8 cellular contexts compared by ENCODE assay signal in genomic region chr9:122402403-122403268, GRCh38. TPM values are rescaled to one million over a fixed set of nuclear protein-coding genes. Genes with fewer than 3 reads are reported as not detected.
DNase-seq lines count a peak whose midpoint lies in the region; ATAC-seq, FAIRE-seq and TF ChIP-seq lines count a peak whose summit lies in the region.

No MANE protein-coding gene starts in this region.

- TF ChIP-seq RAD21 in K562 (CRISPR knock-in tag; conservative IDR thresholded peaks at IDR 0.05 in 1 of 2, IDR thresholded peaks at IDR 0.05 in 1 of 2): no peak

- no peaks in the 10 kb centered on the region for H3K4me1 Mint-ChIP-seq in type B pancreatic cell (ENCODE audit: unreplicated experiment)

- no peaks in the 10 kb centered on the region for H3K36me3 ChIP-seq in K562 (ENCODE audit: control insufficient read depth, insufficient read depth, low read length)

- no peak overlapping the region for H3K4me3 Mint-ChIP-seq in type B pancreatic cell

- 19% methylated on average over 6 of the region's 6 CpGs for WGBS in K562 (ENCODE audit: insufficient coverage, low coverage, missing lambda C conversion rate)

- H3K9ac ChIP-seq in K562 (ENCODE audit: insufficient read depth in 1 of 2, low read depth in 2 of 2, low read length in 2 of 2): no peak overlapping the region; a peak in 1 of 4 replicates

- POLR2A ChIA-PET in K562 (lab: Yijun Ruan, JAX): interaction anchor here (0.7 kb wide), 1 partner anchor 9 kb away, joined by 3 read pairs; no protein-coding TSS in a partner anchor

- H3K9me3 Mint-ChIP-seq in type B pancreatic cell: no peaks in the 10 kb centered on the region

- H3K4me3 ChIP-seq in NB4 (ENCODE audit: low read depth, low read length) (no peak overlapping the region), K562 (no peak overlapping the region), retinal pigment epithelial cell (ENCODE audit: low read length) (no peak overlapping the region)

- H3K4me1 ChIP-seq in K562 (replicated peaks in 1 of 2; ENCODE audit: control insufficient read depth in 2 of 2, insufficient read depth in 2 of 2, low read length in 2 of 2): peaks cover 3 to 17% of the 10 kb centered on the region in 2 experiments; a peak in 4 of 5 replicates

- H3K9me3 ChIP-seq in K562 (replicated peaks; ENCODE audit: control insufficient read depth, insufficient read depth, low read depth, low read length): no peaks in the 10 kb centered on the region; the same call in 1 of the 2 replicates

- no peak overlapping the region for H3K27ac Mint-ChIP-seq in type B pancreatic cell

- intact Hi-C loops in K562 (cut with micrococcal nuclease): no loop called here

- BruUV-seq in K562 (replicated peaks; lab: Mats Ljungman, UMichigan): no TSS peak

- H3K4me2 ChIP-seq in K562 (ENCODE audit: insufficient read depth, low read length): peak overlapping the region; percentile 36

- no peak for FAIRE-seq in K562 (lab: Jason Lieb, UNC)

- H3K27ac ChIP-seq in K562 (ENCODE audit: extremely low read depth, low read depth, low read length): peak overlapping the region; percentile 53; the same call in 2 of the 3 replicates

- H3K9me1 ChIP-seq in K562 (ENCODE audit: control insufficient read depth, insufficient read depth, low read length): no peaks in the 10 kb centered on the region

- no peak for TF ChIP-seq POLR2A in NB4 (IDR thresholded peaks at IDR 0.05; ENCODE audit: extremely low read depth, insufficient read length)
- TF ChIP-seq POLR2A in K562 (conservative IDR thresholded peaks at IDR 0.05): no peak

- peak; percentile 38 for DNase-seq in GDM1 (lab: John Stamatoyannopoulos, UW)
- DNase-seq in NB4 (ENCODE audit: low read depth): peak; percentile 63
- peak; percentile 50 to 81 (median 54) for DNase-seq in K562 (ENCODE audit: extremely low read depth in 1 of 4, low spot score in 3 of 4)
- peak; percentile 85 for DNase-seq in retinal pigment epithelial cell (ENCODE audit: low read depth)
- DNase-seq in type B pancreatic cell (ENCODE audit: extremely low spot score, unreplicated experiment): no peak
- no peak for DNase-seq in DMS 273 (lab: John Stamatoyannopoulos, UW; ENCODE audit: unreplicated experiment)
- DNase-seq in RPMI8226: no peak
- no peak for DNase-seq in NCI-H526 (lab: John Stamatoyannopoulos, UW)

- no peaks in the 10 kb centered on the region for H4K20me1 ChIP-seq in K562 (replicated peaks; ENCODE audit: control insufficient read depth, insufficient read depth, low read length)

- H3K27me3 Mint-ChIP-seq in type B pancreatic cell: peaks cover 49% of the 10 kb centered on the region

- no peaks in the 10 kb centered on the region for H3K36me3 Mint-ChIP-seq in type B pancreatic cell

- CTCF ChIA-PET in K562 (lab: Yijun Ruan, JAX; ENCODE audit: low intra/inter-chr PET ratio): no interaction called here

- TF ChIP-seq CTCF in NB4 (IDR thresholded peaks at IDR 0.05; ENCODE audit: low read depth, low read length) (no peak), K562 (IDR thresholded peaks at IDR 0.05 in 2 of 3, conservative IDR thresholded peaks at IDR 0.05 in 1 of 3; ENCODE audit: insufficient read depth in 2 of 3, low read depth in 1 of 3, low read length in 3 of 3) (no peak), retinal pigment epithelial cell (conservative IDR thresholded peaks at IDR 0.05; ENCODE audit: low read depth, low read length) (no peak), type B pancreatic cell (conservative IDR thresholded peaks at IDR 0.05) (no peak)

- no peaks in the 10 kb centered on the region for H3K79me2 ChIP-seq in K562 (ENCODE audit: control insufficient read depth, insufficient read depth, low read length)

- peak; percentile 68 for ATAC-seq in K562

- H2AFZ ChIP-seq in K562 (ENCODE audit: low read depth, low read length): peak overlapping the region; percentile 52; the same call in 1 of the 2 replicates

- in situ Hi-C loops in K562 (cut with MboI): no loop called here

- TF ChIP-seq EP300 in K562 (IDR thresholded peaks at IDR 0.05; ENCODE audit: low read length): peak; percentile 79

- H3K27me3 ChIP-seq in K562 (ENCODE audit: control insufficient read depth in 2 of 2, insufficient read depth in 2 of 2, low read length in 2 of 2): no peaks in the 10 kb centered on the region

TF ChIP-seq in K562, 482 proteins besides CTCF, POLR2A, EP300 and RAD21 (continues in another document):
- TF ChIP-seq ARID4B (CRISPR knock-in tag; IDR thresholded peaks at IDR 0.05) (no peak), JUNB (CRISPR knock-in tag; conservative IDR thresholded peaks at IDR 0.05) (peak; percentile 99), ZNF134 (CRISPR knock-in tag; conservative IDR thresholded peaks at IDR 0.05) (no peak), TCF15 (CRISPR knock-in tag; IDR thresholded peaks at IDR 0.05) (no peak), C11orf30 (IDR thresholded peaks at IDR 0.05; ENCODE audit: low read depth) (no peak), SOX6 (IDR thresholded peaks at IDR 0.05) (peak; percentile 50; the same call in 1 of the 2 replicates), CSDE1 (IDR thresholded peaks at IDR 0.05) (no peak), ZNF263 (CRISPR knock-in tag; IDR thresholded peaks at IDR 0.05; ENCODE audit: borderline replicate concordance) (no peak), ZNF280B (CRISPR knock-in tag; IDR thresholded peaks at IDR 0.05) (no peak), HDAC6 (IDR thresholded peaks at IDR 0.05; ENCODE audit: low read depth, low read length) (no peak), CREM (IDR thresholded peaks at IDR 0.05; ENCODE audit: low read depth) (peak; percentile 96), ZNF324 (CRISPR knock-in tag; IDR thresholded peaks at IDR 0.05) (no peak)

RNA-seq across cellular contexts. Expression of gene PTGS1, which starts 31.8 kb away (rescaled TPM):
- 8.0 and 9.1 TPM in 2 replicates for total RNA-seq in K562 (2011; cell fraction: chromatin; rRNA removed; ENCODE audit: low replicate concordance)
- 6.3 and 7.7 TPM in 2 replicates for total RNA-seq in K562 (2011; cell fraction: nucleolus; rRNA removed)
- 9.9 and 10.5 TPM in 2 replicates for total RNA-seq in K562 (2011; cell fraction: nucleoplasm; rRNA removed)
- total RNA-seq in K562 (2014; rRNA removed) (4.9 and 5.3 TPM in 2 replicates), K562 (2014; rRNA removed; fragmentation: Illumina TruSeq; extraction: Trizol) (3.4 and 3.6 TPM in 2 replicates), K562 (2015; rRNA removed; fragmentation: Illumina TruSeq; extraction: Trizol) (3.8 and 4.5 TPM in 2 replicates), K562 (2021) (7.2 and 9.1 TPM in 2 replicates), type B pancreatic cell (ENCODE audit: low replicate concordance) (1.1 and 1.7 TPM in 2 replicates)
- polyA plus RNA-seq in K562 (2011; rRNA removed) (5.2 and 12.9 TPM in 2 replicates), K562 (2014; fragmentation: Illumina TruSeq; extraction: Trizol) (7.2 and 7.5 TPM in 2 replicates), K562 (2014; fragmentation: Nextera tagmentation; extraction: Ambion mirVana) (1 to 10 TPM; 3.7 to 8.2 TPM), K562 (2014; rRNA removed) (4.0 and 5.8 TPM in 2 replicates)
- polyA plus RNA-seq in K562 (2011; cell fraction: cytosol; rRNA removed): 6.5 and 21.2 TPM in 2 replicates
- polyA plus RNA-seq in K562 (2011; cell fraction: nucleus; rRNA removed): 6.4 and 18.4 TPM in 2 replicates
- 10.4 and 10.8 TPM in 2 replicates for polyA plus RNA-seq in K562 (2012)
- polyA minus RNA-seq in K562 (2011; rRNA and poly(A)+ RNA removed): 2.5 and 6.5 TPM in 2 replicates
- 3.0 and 6.0 TPM in 2 replicates for polyA minus RNA-seq in K562 (2011; cell fraction: cytosol; rRNA and poly(A)+ RNA removed)
- 1.6 and 2.3 TPM in 2 replicates for polyA minus RNA-seq in K562 (2011; cell fraction: nucleus; rRNA and poly(A)+ RNA removed)

Comparison
In these comparisons a context has a peak if more than half of its experiments do, and no peak if none do; other contexts are left out.
1. DNase-seq: peak in GDM1 (single experiment), NB4 (single experiment), K562 (4 of 4) and retinal pigment epithelial cell (single experiment); none in type B pancreatic cell (single experiment), DMS 273 (single experiment), RPMI8226 (single experiment) and NCI-H526 (0 of 2).